8 cellular contexts compared by ENCODE assay signal in the genomic region with DNA sequence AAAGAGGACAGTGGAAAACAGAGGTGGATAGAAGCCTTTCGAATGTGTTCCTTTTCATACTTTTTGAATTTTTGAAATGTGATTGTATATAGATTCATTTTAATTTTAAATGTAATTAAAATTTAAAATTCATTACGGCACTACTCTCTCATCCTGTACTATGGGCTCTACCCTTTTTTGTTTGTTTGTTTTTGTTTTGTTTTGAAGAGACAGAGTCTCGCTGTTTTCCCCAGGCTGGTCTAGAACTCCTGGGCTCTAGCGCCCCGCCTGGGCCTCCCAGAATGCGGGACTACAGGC. TPM values are rescaled to one million over a fixed set of nuclear protein-coding genes. Genes with fewer than 3 reads are reported as not detected.
DNase-seq lines count a peak whose midpoint lies in the region; ATAC-seq, FAIRE-seq and TF ChIP-seq lines count a peak whose summit lies in the region.

No MANE protein-coding gene starts in this region.

- peak overlapping the region; percentile 84 for H3K27ac ChIP-seq in C4-2B

- H3K27me3 Mint-ChIP-seq in dendritic cell treated with granulocyte-macrophage colony-stimulating factor and Interleukin-4, amounts not matched to agents 40 ng/mL and 50 ng/mL, for 4 days, result peaks cover 2% of the 10 kb centered on the region
- H3K27me3 Mint-ChIP-seq in natural killer cell (ENCODE audit: low read depth in 2 of 2), result peaks cover 0 to 5% of the 10 kb centered on the region in 2 donors

- peak overlapping the region; percentile 54 for H3K4me3 ChIP-seq in MG63

- peaks cover 11% of the 10 kb centered on the region for H3K4me1 Mint-ChIP-seq in dendritic cell treated with granulocyte-macrophage colony-stimulating factor and Interleukin-4, amounts not matched to agents 40 ng/mL and 50 ng/mL, for 4 days (ENCODE audit: low read depth)
- peaks cover 5 to 6% of the 10 kb centered on the region in 2 donors for H3K4me1 Mint-ChIP-seq in natural killer cell

- H3K27me3 ChIP-seq in MG63, result no peaks in the 10 kb centered on the region

- no peaks in the 10 kb centered on the region for H3K9me3 ChIP-seq in MG63

- TF ChIP-seq CTCF in C4-2B (conservative IDR thresholded peaks at IDR 0.05), result no peak
- TF ChIP-seq CTCF in natural killer cell (IDR thresholded peaks at IDR 0.05), result no peak

- H3K36me3 ChIP-seq in MG63, result no peaks in the 10 kb centered on the region

- no peak for DNase-seq in MG63
- DNase-seq in natural killer cell, result no peak
- DNase-seq in stimulated activated CD8-positive, alpha-beta memory T cell treated with anti-CD3 and anti-CD28 coated beads, Interleukin-4, amount 100 ng/mL, for 48 hours, result no peak
- DNase-seq in frontal cortex (ENCODE audit: low spot score in 2 of 2), result no peak
- no peak for DNase-seq in NCI-H748 (lab: John Stamatoyannopoulos, UW; ENCODE audit: unreplicated experiment)
- no peak for DNase-seq in nucleus accumbens (lab: John Stamatoyannopoulos, UW)

- intact Hi-C loops in dendritic cell treated with granulocyte-macrophage colony-stimulating factor and Interleukin-4, amounts not matched to agents 40 ng/mL and 50 ng/mL, for 4 days (cut with micrococcal nuclease), result loop anchor here (1.0 to 5.0 kb wide), 5 partner anchors 13 to 330 kb away; partner anchors contain the start of gene IL17RA
- intact Hi-C loops in natural killer cell (cut with micrococcal nuclease), result loop anchor here (2.0 kb wide), 1 partner anchor 96 kb away; no protein-coding TSS in a partner anchor

- peak in 2 of 3 donors; percentile 41 to 43 for ATAC-seq in natural killer cell

- peak overlapping the region; percentile 88 for H3K4me3 Mint-ChIP-seq in dendritic cell treated with granulocyte-macrophage colony-stimulating factor and Interleukin-4, amounts not matched to agents 40 ng/mL and 50 ng/mL, for 4 days
- H3K4me3 Mint-ChIP-seq in natural killer cell, result peak overlapping the region; percentile 88

- no peaks in the 10 kb centered on the region for H3K36me3 Mint-ChIP-seq in dendritic cell treated with granulocyte-macrophage colony-stimulating factor and Interleukin-4, amounts not matched to agents 40 ng/mL and 50 ng/mL, for 4 days (ENCODE audit: low read depth)
- no peaks in the 10 kb centered on the region for H3K36me3 Mint-ChIP-seq in natural killer cell

- no peaks in the 10 kb centered on the region for H3K9me3 Mint-ChIP-seq in dendritic cell treated with granulocyte-macrophage colony-stimulating factor and Interleukin-4, amounts not matched to agents 40 ng/mL and 50 ng/mL, for 4 days
- H3K9me3 Mint-ChIP-seq in natural killer cell, result no peaks in the 10 kb centered on the region

- FAIRE-seq in frontal cortex (lab: Jason Lieb, UNC), result no peak

- peak overlapping the region; percentile 94 for H3K27ac Mint-ChIP-seq in dendritic cell treated with granulocyte-macrophage colony-stimulating factor and Interleukin-4, amounts not matched to agents 40 ng/mL and 50 ng/mL, for 4 days
- peak overlapping the region; percentile 71 to 88 for H3K27ac Mint-ChIP-seq in natural killer cell

RNA-seq across cellular contexts. Expression of gene HDHD5, which starts 11.9 kb away (rescaled TPM):
- total RNA-seq in MG63 (2014; rRNA removed; shearing (Covaris generic); ENCODE audit: low replicate concordance), result 88.1 and 148 TPM in 2 replicates
- total RNA-seq in natural killer cell, result 10 to 100 TPM; 12.0 to 16.5 (median 13.5) TPM
- 33.0 TPM for total RNA-seq in frontal cortex

RNA-seq across cellular contexts. Expression of gene ADA2, which starts 48.3 kb away (rescaled TPM):
- total RNA-seq in MG63 (2014; rRNA removed; shearing (Covaris generic); ENCODE audit: low replicate concordance), result not detected in 2 replicates
- total RNA-seq in natural killer cell, result 100 to 1,000 TPM; 117 to 148 (median 130) TPM
- total RNA-seq in frontal cortex, result 2.9 TPM

RNA-seq across cellular contexts. Expression of gene TMEM121B, which starts 49.8 kb away (rescaled TPM):
- not detected in 2 replicates for total RNA-seq in MG63 (2014; rRNA removed; shearing (Covaris generic); ENCODE audit: low replicate concordance)
- under 1 TPM in 2 of 3 donors, not detected in 1; 0.18 to 0.35 TPM for total RNA-seq in natural killer cell
- 9.4 TPM for total RNA-seq in frontal cortex

Comparison
In these comparisons a context has a peak if more than half of its experiments do, and no peak if none do; other contexts are left out.
1. RNA of gene ADA2, which starts 48.3 kb away (total RNA-seq): 117 to 148 TPM in natural killer cell; 2.9 TPM in frontal cortex (single experiment) and not detected in MG63; every median in the first group is over 10 times any median in the second.